In the genomic region with DNA sequence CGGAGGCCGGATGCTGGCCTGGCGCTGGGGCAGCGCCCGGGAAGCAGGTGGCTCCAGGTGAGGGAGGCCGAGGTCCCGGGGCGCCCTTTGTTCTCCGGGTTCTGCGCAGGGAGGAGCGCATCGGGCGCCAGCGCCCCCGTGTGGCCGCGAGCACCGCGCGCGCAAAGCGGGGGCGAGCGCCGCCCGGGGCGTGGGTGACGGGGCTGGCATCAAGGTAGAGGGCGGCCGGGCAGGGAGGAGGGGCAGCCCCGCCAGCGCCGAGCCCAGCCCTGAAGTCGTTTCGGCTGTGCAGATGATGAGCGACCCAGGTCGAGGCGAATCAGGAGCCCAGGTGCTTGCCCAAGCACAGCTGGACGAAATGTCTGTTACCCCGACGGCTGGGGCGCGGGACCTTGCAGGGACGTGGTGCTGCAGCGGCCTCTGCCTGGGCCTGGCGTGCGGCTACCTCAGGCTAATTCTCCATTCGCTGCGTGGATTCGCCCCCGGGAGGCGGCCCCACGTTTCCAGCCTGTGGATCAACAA, we compare ENCODE assay signal across 1 cellular context.
TF ChIP-seq lines count a peak whose summit lies in the region.

No MANE protein-coding gene starts in this region.

TF ChIP-seq in K562, 482 proteins besides CTCF, POLR2A, EP300 and RAD21 (continued from another document):
- TF ChIP-seq HMGN3 (IDR thresholded peaks at IDR 0.05; ENCODE audit: borderline replicate concordance, extremely low read depth, insufficient read length, low read depth, low read length), result no peak
- no peak for TF ChIP-seq MED1 (CRISPR knock-in tag; IDR thresholded peaks at IDR 0.05; ENCODE audit: borderline replicate concordance)
- TF ChIP-seq POU5F1 (IDR thresholded peaks at IDR 0.05; ENCODE audit: borderline replicate concordance, low read depth, low read length, partially characterized antibody), result no peak
- TF ChIP-seq XRCC3 (IDR thresholded peaks at IDR 0.05), result no peak
- TF ChIP-seq, protein P1, sequence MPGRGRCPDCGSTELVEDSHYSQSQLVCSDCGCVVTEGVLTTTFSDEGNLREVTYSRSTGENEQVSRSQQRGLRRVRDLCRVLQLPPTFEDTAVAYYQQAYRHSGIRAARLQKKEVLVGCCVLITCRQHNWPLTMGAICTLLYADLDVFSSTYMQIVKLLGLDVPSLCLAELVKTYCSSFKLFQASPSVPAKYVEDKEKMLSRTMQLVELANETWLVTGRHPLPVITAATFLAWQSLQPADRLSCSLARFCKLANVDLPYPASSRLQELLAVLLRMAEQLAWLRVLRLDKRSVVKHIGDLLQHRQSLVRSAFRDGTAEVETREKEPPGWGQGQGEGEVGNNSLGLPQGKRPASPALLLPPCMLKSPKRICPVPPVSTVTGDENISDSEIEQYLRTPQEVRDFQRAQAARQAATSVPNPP (IDR thresholded peaks at IDR 0.05; ENCODE audit: borderline replicate concordance, insufficient read depth, insufficient read length), result no peak
- TF ChIP-seq, protein P2, sequence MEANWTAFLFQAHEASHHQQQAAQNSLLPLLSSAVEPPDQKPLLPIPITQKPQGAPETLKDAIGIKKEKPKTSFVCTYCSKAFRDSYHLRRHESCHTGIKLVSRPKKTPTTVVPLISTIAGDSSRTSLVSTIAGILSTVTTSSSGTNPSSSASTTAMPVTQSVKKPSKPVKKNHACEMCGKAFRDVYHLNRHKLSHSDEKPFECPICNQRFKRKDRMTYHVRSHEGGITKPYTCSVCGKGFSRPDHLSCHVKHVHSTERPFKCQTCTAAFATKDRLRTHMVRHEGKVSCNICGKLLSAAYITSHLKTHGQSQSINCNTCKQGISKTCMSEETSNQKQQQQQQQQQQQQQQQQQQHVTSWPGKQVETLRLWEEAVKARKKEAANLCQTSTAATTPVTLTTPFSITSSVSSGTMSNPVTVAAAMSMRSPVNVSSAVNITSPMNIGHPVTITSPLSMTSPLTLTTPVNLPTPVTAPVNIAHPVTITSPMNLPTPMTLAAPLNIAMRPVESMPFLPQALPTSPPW (CRISPR knock-in tag; IDR thresholded peaks at IDR 0.05), result peak; percentile 95
- no peak for TF ChIP-seq PTBP1 (IDR thresholded peaks at IDR 0.05; ENCODE audit: low read depth, low read length)
- TF ChIP-seq NR4A1 (CRISPR knock-in tag; IDR thresholded peaks at IDR 0.05), result no peak
- no peak for TF ChIP-seq NR4A1 (tag; IDR thresholded peaks at IDR 0.05)
- peak; percentile 55; the same call in 1 of the 2 replicates for TF ChIP-seq RB1 (IDR thresholded peaks at IDR 0.05; ENCODE audit: low read depth)
- TF ChIP-seq ZNF589 (CRISPR knock-in tag; IDR thresholded peaks at IDR 0.05; ENCODE audit: low read depth), result no peak
- TF ChIP-seq, protein P3, sequence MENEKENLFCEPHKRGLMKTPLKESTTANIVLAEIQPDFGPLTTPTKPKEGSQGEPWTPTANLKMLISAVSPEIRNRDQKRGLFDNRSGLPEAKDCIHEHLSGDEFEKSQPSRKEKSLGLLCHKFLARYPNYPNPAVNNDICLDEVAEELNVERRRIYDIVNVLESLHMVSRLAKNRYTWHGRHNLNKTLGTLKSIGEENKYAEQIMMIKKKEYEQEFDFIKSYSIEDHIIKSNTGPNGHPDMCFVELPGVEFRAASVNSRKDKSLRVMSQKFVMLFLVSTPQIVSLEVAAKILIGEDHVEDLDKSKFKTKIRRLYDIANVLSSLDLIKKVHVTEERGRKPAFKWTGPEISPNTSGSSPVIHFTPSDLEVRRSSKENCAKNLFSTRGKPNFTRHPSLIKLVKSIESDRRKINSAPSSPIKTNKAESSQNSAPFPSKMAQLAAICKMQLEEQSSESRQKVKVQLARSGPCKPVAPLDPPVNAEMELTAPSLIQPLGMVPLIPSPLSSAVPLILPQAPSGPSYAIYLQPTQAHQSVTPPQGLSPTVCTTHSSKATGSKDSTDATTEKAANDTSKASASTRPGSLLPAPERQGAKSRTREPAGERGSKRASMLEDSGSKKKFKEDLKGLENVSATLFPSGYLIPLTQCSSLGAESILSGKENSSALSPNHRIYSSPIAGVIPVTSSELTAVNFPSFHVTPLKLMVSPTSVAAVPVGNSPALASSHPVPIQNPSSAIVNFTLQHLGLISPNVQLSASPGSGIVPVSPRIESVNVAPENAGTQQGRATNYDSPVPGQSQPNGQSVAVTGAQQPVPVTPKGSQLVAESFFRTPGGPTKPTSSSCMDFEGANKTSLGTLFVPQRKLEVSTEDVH (IDR thresholded peaks at IDR 0.05; ENCODE audit: low read depth, partially characterized antibody), result no peak
- peak; percentile 40 for TF ChIP-seq PCBP1 (IDR thresholded peaks at IDR 0.05; ENCODE audit: low read depth, low read length, poor library complexity, severe bottlenecking)
- no peak for TF ChIP-seq POLR3G (IDR thresholded peaks at IDR 0.05; ENCODE audit: extremely low read depth, insufficient read length, insufficient replicate concordance)
- TF ChIP-seq, protein P4, sequence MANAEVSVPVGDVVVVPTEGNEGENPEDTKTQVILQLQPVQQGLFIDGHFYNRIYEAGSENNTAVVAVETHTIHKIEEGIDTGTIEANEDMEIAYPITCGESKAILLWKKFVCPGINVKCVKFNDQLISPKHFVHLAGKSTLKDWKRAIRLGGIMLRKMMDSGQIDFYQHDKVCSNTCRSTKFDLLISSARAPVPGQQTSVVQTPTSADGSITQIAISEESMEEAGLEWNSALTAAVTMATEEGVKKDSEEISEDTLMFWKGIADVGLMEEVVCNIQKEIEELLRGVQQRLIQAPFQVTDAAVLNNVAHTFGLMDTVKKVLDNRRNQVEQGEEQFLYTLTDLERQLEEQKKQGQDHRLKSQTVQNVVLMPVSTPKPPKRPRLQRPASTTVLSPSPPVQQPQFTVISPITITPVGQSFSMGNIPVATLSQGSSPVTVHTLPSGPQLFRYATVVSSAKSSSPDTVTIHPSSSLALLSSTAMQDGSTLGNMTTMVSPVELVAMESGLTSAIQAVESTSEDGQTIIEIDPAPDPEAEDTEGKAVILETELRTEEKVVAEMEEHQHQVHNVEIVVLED (CRISPR knock-in tag; IDR thresholded peaks at IDR 0.05), result no peak
- TF ChIP-seq PHB (CRISPR knock-in tag; IDR thresholded peaks at IDR 0.05), result no peak
- no peak for TF ChIP-seq MIER1 (IDR thresholded peaks at IDR 0.05; ENCODE audit: low read depth)
TF ChIP-seq in K562: peak in this region for 7.
